Comparison of ENCODE assay signal across 8 cellular contexts in genomic region chr11:47766363-47767227, GRCh38. TPM values are rescaled to one million over a fixed set of nuclear protein-coding genes. Genes with fewer than 3 reads are reported as not detected.
A peak's percentile ranks its signal among the peaks of the same experiment; 100 is the strongest.
DNase-seq lines count a peak whose midpoint lies in the region; ATAC-seq and TF ChIP-seq lines count a peak whose summit lies in the region.

No MANE protein-coding gene starts in this region.

- peaks cover 33% of the 10 kb centered on the region for H3K36me3 Mint-ChIP-seq in activated CD4-positive, alpha-beta T cell treated with anti-CD3 and anti-CD28 coated beads for 36 hours (ENCODE audit: low read depth)

- CTCF ChIA-PET in activated CD4-positive, alpha-beta T cell treated with anti-CD3 and anti-CD28 coated beads for 36 hours (lab: Charles Lee): interaction anchor here (0.7 to 1.0 kb wide), 3 partner anchors 26 to 50 kb away, joined by 3 read pairs; no protein-coding TSS in a partner anchor

- ATAC-seq in GM18499 (IDR thresholded peaks at IDR 0.05; ENCODE audit: insufficient read depth, unreplicated experiment): peak; percentile 22
- ATAC-seq in activated CD4-positive, alpha-beta T cell treated with anti-CD3 and anti-CD28 coated beads for 36 hours: peak; percentile 37

- POLR2A ChIA-PET in activated CD4-positive, alpha-beta T cell treated with anti-CD3 and anti-CD28 coated beads for 36 hours (lab: Charles Lee): interaction anchor here (0.6 to 1.4 kb wide), 5 partner anchors 25 to 1148 kb away, joined by 3 to 5 read pairs (median 3); partner anchors contain the start of gene NUP160

- DNase-seq in HFF-Myc (ENCODE audit: extremely low read depth, low read depth) (no peak), MV-4-11 (lab: John Stamatoyannopoulos, UW) (peak; percentile 35), choroid plexus epithelial cell (ENCODE audit: low read depth) (peak; percentile 75), left kidney (ENCODE audit: low read depth, low spot score) (peak; percentile 81), OCI-M2 (lab: John Stamatoyannopoulos, UW; ENCODE audit: unreplicated experiment) (no peak)
- peak; percentile 89 for DNase-seq in activated CD4-positive, alpha-beta T cell treated with anti-CD3 and anti-CD28 coated beads for 36 hours
- DNase-seq in stimulated activated CD4-positive, alpha-beta T cell treated with anti-CD3 and anti-CD28 coated beads, Interleukin-1b, Interleukin-23, amount 100 ng/mL, for 48 hours: peak; percentile 82

- TF ChIP-seq CTCF in HFF-Myc (IDR thresholded peaks at IDR 0.05; ENCODE audit: low read depth, low read length, missing control alignments) (no peak), choroid plexus epithelial cell (conservative IDR thresholded peaks at IDR 0.05; ENCODE audit: low read depth, low read length) (no peak)

- H3K4me3 Mint-ChIP-seq in activated CD4-positive, alpha-beta T cell treated with anti-CD3 and anti-CD28 coated beads for 36 hours: peak overlapping the region; percentile 98

- H3K9me3 Mint-ChIP-seq in activated CD4-positive, alpha-beta T cell treated with anti-CD3 and anti-CD28 coated beads for 36 hours (ENCODE audit: low read depth): no peaks in the 10 kb centered on the region

- peaks cover 18% of the 10 kb centered on the region for H3K4me1 Mint-ChIP-seq in activated CD4-positive, alpha-beta T cell treated with anti-CD3 and anti-CD28 coated beads for 36 hours

- no peaks in the 10 kb centered on the region for H3K27me3 Mint-ChIP-seq in activated CD4-positive, alpha-beta T cell treated with anti-CD3 and anti-CD28 coated beads for 36 hours

- intact Hi-C loops in activated CD4-positive, alpha-beta T cell treated with anti-CD3 and anti-CD28 coated beads for 36 hours (cut with DNase I, micrococcal nuclease): loop anchor here (1.0 to 10.0 kb wide), 23 partner anchors 51 to 1849 kb away; partner anchors contain the start of genes AGBL2 (in 2 of the 2), ARFGAP2 (in 2 of the 2), MADD (in 2 of the 2) and MTCH2 (in 2 of the 2)

- peak overlapping the region; percentile 79 for H3K4me3 ChIP-seq in HFF-Myc (replicated peaks; ENCODE audit: low read depth, low read length)
- H3K4me3 ChIP-seq in choroid plexus epithelial cell (ENCODE audit: low read depth, low read length): peak overlapping the region; percentile 79

- H3K27ac Mint-ChIP-seq in activated CD4-positive, alpha-beta T cell treated with anti-CD3 and anti-CD28 coated beads for 36 hours: peak overlapping the region; percentile 98

RNA-seq across cellular contexts. Expression of gene FNBP4, which starts 0.5 kb away (rescaled TPM):
- total RNA-seq in activated CD4-positive, alpha-beta T cell treated with anti-CD3 and anti-CD28 coated beads for 36 hours: 100 to 1,000 TPM; 117 to 135 TPM

RNA-seq across cellular contexts. Expression of gene AGBL2, which starts 51.4 kb away (rescaled TPM):
- total RNA-seq in activated CD4-positive, alpha-beta T cell treated with anti-CD3 and anti-CD28 coated beads for 36 hours: 1 to 10 TPM; 3.5 to 5.6 TPM

Comparison
In these comparisons a context has a peak if more than half of its experiments do, and no peak if none do; other contexts are left out.
1. DNase-seq: peak in MV-4-11 (single experiment), activated CD4-positive, alpha-beta T cell treated with anti-CD3 and anti-CD28 coated beads for 36 hours (single experiment), choroid plexus epithelial cell (single experiment), left kidney (single experiment) and stimulated activated CD4-positive, alpha-beta T cell treated with anti-CD3 and anti-CD28 coated beads, Interleukin-1b, Interleukin-23, amount 100 ng/mL, for 48 hours (single experiment); none in HFF-Myc (single experiment) and OCI-M2 (single experiment).